8 cellular contexts compared by ENCODE assay signal in genomic region chr6:32148722-32149576, GRCh38. TPM values are rescaled to one million over a fixed set of nuclear protein-coding genes. Genes with fewer than 3 reads are reported as not detected.
A peak's percentile ranks its signal among the peaks of the same experiment; 100 is the strongest.
DNase-seq lines count a peak whose midpoint lies in the region; ATAC-seq and TF ChIP-seq lines count a peak whose summit lies in the region.

No MANE protein-coding gene starts in this region.

- DNase-seq in activated T-cell treated with anti-CD3 and anti-CD28 coated beads for 48 hours (ENCODE audit: low read depth) (peak; percentile 68), germinal center (ENCODE audit: low spot score) (peak; percentile 40), sigmoid colon (no peak), GM19240 (ENCODE audit: insufficient read length, low spot score) (no peak)

- no peak overlapping the region for H3K9ac ChIP-seq in HUES48 (ENCODE audit: low read depth, low read length)

- H3K4me1 ChIP-seq in HUES48 (ENCODE audit: control insufficient read depth, insufficient read depth, low read length) (peaks cover 39% of the 10 kb centered on the region), sigmoid colon (peaks cover 0 to 39% (median 35%) of the 10 kb centered on the region in 4 donors)

- H3K27ac ChIP-seq in HUES48 (ENCODE audit: low read depth, low read length) (no peak overlapping the region), sigmoid colon (peak overlapping the region in 1 of 4 donors; percentile 7)

- WGBS in sigmoid colon, 2 donors: 36 to 60% methylated on average over 64 of the region's 64 CpGs

- peaks cover 41% of the 10 kb centered on the region for H3K27me3 ChIP-seq in HUES48 (ENCODE audit: control insufficient read depth, insufficient read depth, low read length)
- H3K27me3 ChIP-seq in sigmoid colon: no peaks in the 10 kb centered on the region

- TF ChIP-seq CTCF in sigmoid colon (IDR thresholded peaks at IDR 0.05): no peak

- TF ChIP-seq EP300 in sigmoid colon (IDR thresholded peaks at IDR 0.05): no peak

- no peaks in the 10 kb centered on the region for H3K9me3 ChIP-seq in HUES48 (ENCODE audit: control insufficient read depth, insufficient read depth, low read length)
- H3K9me3 ChIP-seq in sigmoid colon: no peaks in the 10 kb centered on the region

- intact Hi-C loops in sigmoid colon (cut with DNase I): loop anchor here (1.0 kb wide), 1 partner anchor 18 kb away; no protein-coding TSS in a partner anchor

- H3K4me3 ChIP-seq in HUES48 (ENCODE audit: low read depth, low read length) (peak overlapping the region; percentile 61), sigmoid colon (peak overlapping the region in 3 of 4 donors; percentile 7 to 13 (median 11))

- no peak for TF ChIP-seq POLR2A in sigmoid colon (IDR thresholded peaks at IDR 0.05)

- ATAC-seq in GM21447 (IDR thresholded peaks at IDR 0.05; ENCODE audit: unreplicated experiment) (no peak), HG02642 (IDR thresholded peaks at IDR 0.05; ENCODE audit: poor library complexity, unreplicated experiment) (no peak), GM21576 (IDR thresholded peaks at IDR 0.05; ENCODE audit: unreplicated experiment) (no peak)

- H3K36me3 ChIP-seq in HUES48 (ENCODE audit: control insufficient read depth, insufficient read depth, low read length): no peaks in the 10 kb centered on the region
- H3K36me3 ChIP-seq in sigmoid colon: peaks cover 0 to 18% (median 0%) of the 10 kb centered on the region in 4 donors

RNA-seq across cellular contexts. Expression of gene PRRT1, which starts 2.8 kb away (rescaled TPM):
- total RNA-seq in sigmoid colon: 1 to 10 TPM; 1.8 to 6.1 (median 3.1) TPM
- 1 to 10 TPM in 2 of 3 donors, under 1 TPM in 1; 0.46 to 3.3 (median 1.8) TPM for polyA plus RNA-seq in sigmoid colon

RNA-seq across cellular contexts. Expression of gene PPT2, which starts 5.0 kb away (rescaled TPM):
- total RNA-seq in sigmoid colon: 100 to 1,000 TPM in 2 of 4 donors, 10 to 100 TPM in 2; 15.5 to 126 (median 62.7) TPM
- 10 to 100 TPM in 1 of 3 donors, 1 to 10 TPM in 2; 3.0 to 13.0 (median 5.4) TPM for polyA plus RNA-seq in sigmoid colon

RNA-seq across cellular contexts. Expression of gene EGFL8, which starts 15.4 kb away (rescaled TPM):
- total RNA-seq in sigmoid colon: 10 to 100 TPM in 3 of 4 donors, 1 to 10 TPM in 1; 8.1 to 24.4 (median 14.3) TPM
- polyA plus RNA-seq in sigmoid colon: 10 to 100 TPM in 2 of 3 donors, 1 to 10 TPM in 1; 2.3 to 15.1 (median 13.8) TPM

RNA-seq across cellular contexts. Expression of gene FKBPL, which starts 18.9 kb away (rescaled TPM):
- total RNA-seq in sigmoid colon: 1 to 10 TPM; 2.1 to 5.5 (median 4.2) TPM
- polyA plus RNA-seq in sigmoid colon: 10 to 100 TPM in 1 of 3 donors, 1 to 10 TPM in 2; 4.9 to 10.4 (median 6.0) TPM

RNA-seq across cellular contexts. Expression of gene ATF6B, which starts 20.9 kb away (rescaled TPM):
- 10 to 100 TPM; 24.5 to 73.4 (median 24.8) TPM for total RNA-seq in sigmoid colon
- 10 to 100 TPM; 10.9 to 93.6 (median 14.4) TPM for polyA plus RNA-seq in sigmoid colon

Comparison
In these comparisons a context has a peak if more than half of its experiments do, and no peak if none do; other contexts are left out.
1. DNase-seq: peak in activated T-cell treated with anti-CD3 and anti-CD28 coated beads for 48 hours (single experiment) and germinal center (single experiment); none in sigmoid colon (single experiment) and GM19240 (single experiment).